In the genomic region with DNA sequence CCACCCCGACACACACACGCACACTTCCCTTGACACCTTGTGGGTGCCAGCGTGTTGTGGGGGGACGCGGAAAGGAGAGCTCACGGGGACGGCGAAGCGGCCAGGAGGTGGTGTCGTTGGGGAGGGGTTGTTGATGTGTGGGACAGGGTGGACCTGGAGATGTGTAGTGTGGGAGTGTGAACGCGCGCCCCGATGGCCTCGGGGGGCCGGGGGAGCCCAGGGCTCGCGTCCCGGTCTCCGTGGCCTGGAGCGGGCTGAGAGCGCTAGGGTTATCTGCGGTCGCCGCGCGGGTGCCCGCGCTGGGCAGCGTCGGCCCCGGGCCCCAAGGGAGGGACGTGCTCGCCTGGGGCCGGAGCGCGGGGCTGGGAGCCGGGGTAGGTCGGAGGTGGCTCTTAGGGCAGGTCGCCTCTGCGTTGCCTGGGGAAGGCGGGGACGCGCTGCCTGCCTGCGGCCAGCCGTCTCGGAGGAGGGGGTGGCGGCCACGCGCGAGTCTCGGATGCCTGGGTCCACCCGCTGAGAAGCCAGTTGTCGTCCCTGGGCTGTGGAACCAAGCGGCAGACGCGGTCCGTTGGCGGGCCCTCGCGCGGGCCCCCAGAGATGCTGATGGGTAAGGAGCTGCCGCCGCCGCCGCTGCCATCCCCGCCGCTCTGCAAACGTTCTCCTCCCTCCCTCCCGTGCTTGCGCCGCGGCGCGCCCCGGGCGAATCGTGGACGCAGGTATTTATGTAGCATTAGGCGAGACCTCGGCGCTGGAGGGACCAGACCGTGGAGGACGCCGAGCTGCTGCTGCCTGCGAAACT, we compare ENCODE assay signal across 8 cellular contexts. TPM values are rescaled to one million over a fixed set of nuclear protein-coding genes. Genes with fewer than 3 reads are reported as not detected.
DNase-seq lines count a peak whose midpoint lies in the region; ATAC-seq and TF ChIP-seq lines count a peak whose summit lies in the region.

No MANE protein-coding gene starts in this region.

- H3K4me3 ChIP-seq in left ventricle myocardium inferior (peak overlapping the region; percentile 75), rectal smooth muscle tissue (ENCODE audit: low read length) (peak overlapping the region; percentile 69)

- H3K4me3 Mint-ChIP-seq in IgD-negative memory B cell: peak overlapping the region; percentile 70 to 94 (median 90)
- peak overlapping the region; percentile 73 for H3K4me3 Mint-ChIP-seq in activated naive CD4-positive, alpha-beta T cell treated with anti-CD3 and anti-CD28 coated beads, Interleukin-2, amount 10 ng/mL, durations not matched to agents 7 days and 5 days

- peak overlapping the region; percentile 6 for H3K9ac ChIP-seq in rectal smooth muscle tissue (ENCODE audit: low read length)

- no peak for ATAC-seq in HG03159 (IDR thresholded peaks at IDR 0.05; ENCODE audit: unreplicated experiment)

- H3K27ac Mint-ChIP-seq in IgD-negative memory B cell: no peak overlapping the region
- H3K27ac Mint-ChIP-seq in activated naive CD4-positive, alpha-beta T cell treated with anti-CD3 and anti-CD28 coated beads, Interleukin-2, amount 10 ng/mL, durations not matched to agents 7 days and 5 days: no peak overlapping the region

- no peaks in the 10 kb centered on the region for H3K9me3 Mint-ChIP-seq in IgD-negative memory B cell
- H3K9me3 Mint-ChIP-seq in activated naive CD4-positive, alpha-beta T cell treated with anti-CD3 and anti-CD28 coated beads, Interleukin-2, amount 10 ng/mL, durations not matched to agents 7 days and 5 days: no peaks in the 10 kb centered on the region

- H3K4me1 ChIP-seq in left ventricle myocardium inferior: peaks cover 19% of the 10 kb centered on the region
- H3K4me1 ChIP-seq in rectal smooth muscle tissue (ENCODE audit: control insufficient read depth, insufficient read depth, low read length): peaks cover 4% of the 10 kb centered on the region

- H3K36me3 ChIP-seq in left ventricle myocardium inferior (no peaks in the 10 kb centered on the region), rectal smooth muscle tissue (ENCODE audit: control insufficient read depth, insufficient read depth, low read length) (no peaks in the 10 kb centered on the region)

- H3K4me1 Mint-ChIP-seq in IgD-negative memory B cell: peaks cover 0 to 10% (median 6%) of the 10 kb centered on the region in 3 donors
- H3K4me1 Mint-ChIP-seq in activated naive CD4-positive, alpha-beta T cell treated with anti-CD3 and anti-CD28 coated beads, Interleukin-2, amount 10 ng/mL, durations not matched to agents 7 days and 5 days: peaks cover 31% of the 10 kb centered on the region

- H3K9me3 ChIP-seq in left ventricle myocardium inferior (replicated peaks): no peaks in the 10 kb centered on the region

- no peaks in the 10 kb centered on the region for H3K36me3 Mint-ChIP-seq in IgD-negative memory B cell
- no peaks in the 10 kb centered on the region for H3K36me3 Mint-ChIP-seq in activated naive CD4-positive, alpha-beta T cell treated with anti-CD3 and anti-CD28 coated beads, Interleukin-2, amount 10 ng/mL, durations not matched to agents 7 days and 5 days

- peaks cover 93% of the 10 kb centered on the region for H3K27me3 ChIP-seq in left ventricle myocardium inferior (ENCODE audit: low read depth)
- no peaks in the 10 kb centered on the region for H3K27me3 ChIP-seq in rectal smooth muscle tissue (ENCODE audit: control insufficient read depth, insufficient read depth, low read length)

- H3K27ac ChIP-seq in left ventricle myocardium inferior (replicated peaks) (no peak overlapping the region), rectal smooth muscle tissue (ENCODE audit: low read depth, low read length) (peak overlapping the region; percentile 66)

- no peak for TF ChIP-seq CTCF in left ventricle myocardium inferior (IDR thresholded peaks at IDR 0.05; ENCODE audit: borderline replicate concordance)

- intact Hi-C loops in left ventricle myocardium inferior (cut with micrococcal nuclease): no loop called here

- H3K27me3 Mint-ChIP-seq in IgD-negative memory B cell: peaks cover 34% of the 10 kb centered on the region
- H3K27me3 Mint-ChIP-seq in activated naive CD4-positive, alpha-beta T cell treated with anti-CD3 and anti-CD28 coated beads, Interleukin-2, amount 10 ng/mL, durations not matched to agents 7 days and 5 days: peaks cover 92% of the 10 kb centered on the region

- CTCF ChIA-PET in activated naive CD4-positive, alpha-beta T cell treated with anti-CD3 and anti-CD28 coated beads, Interleukin-2, amount 10 ng/mL, durations not matched to agents 7 days and 5 days (lab: Charles Lee): no interaction called here

- DNase-seq in EL (peak; percentile 20), left ventricle myocardium inferior (peak; percentile 24), NCI-H187 treated with DMSO at 0.1 percent for 48 hours (lab: John Stamatoyannopoulos, UW) (no peak)
- peak; percentile 33 for DNase-seq in activated naive CD4-positive, alpha-beta T cell treated with anti-CD3 and anti-CD28 coated beads, Interleukin-2, amount 10 ng/mL, durations not matched to agents 7 days and 5 days
- no peak for DNase-seq in effector CD4-positive, alpha-beta T cell

RNA-seq across cellular contexts. Expression of a gene that starts 1.6 kb away (rescaled TPM):
- 0.11 TPM for polyA plus RNA-seq in IgD-negative memory B cell
- 1.1 TPM for total RNA-seq in left ventricle myocardium inferior

Comparison
In these comparisons a context has a peak if more than half of its experiments do, and no peak if none do; other contexts are left out.
1. DNase-seq: peak in EL (single experiment), activated naive CD4-positive, alpha-beta T cell treated with anti-CD3 and anti-CD28 coated beads, Interleukin-2, amount 10 ng/mL, durations not matched to agents 7 days and 5 days (single experiment) and left ventricle myocardium inferior (single experiment); none in NCI-H187 treated with DMSO at 0.1 percent for 48 hours (single experiment) and effector CD4-positive, alpha-beta T cell (single experiment).